In the genomic region with DNA sequence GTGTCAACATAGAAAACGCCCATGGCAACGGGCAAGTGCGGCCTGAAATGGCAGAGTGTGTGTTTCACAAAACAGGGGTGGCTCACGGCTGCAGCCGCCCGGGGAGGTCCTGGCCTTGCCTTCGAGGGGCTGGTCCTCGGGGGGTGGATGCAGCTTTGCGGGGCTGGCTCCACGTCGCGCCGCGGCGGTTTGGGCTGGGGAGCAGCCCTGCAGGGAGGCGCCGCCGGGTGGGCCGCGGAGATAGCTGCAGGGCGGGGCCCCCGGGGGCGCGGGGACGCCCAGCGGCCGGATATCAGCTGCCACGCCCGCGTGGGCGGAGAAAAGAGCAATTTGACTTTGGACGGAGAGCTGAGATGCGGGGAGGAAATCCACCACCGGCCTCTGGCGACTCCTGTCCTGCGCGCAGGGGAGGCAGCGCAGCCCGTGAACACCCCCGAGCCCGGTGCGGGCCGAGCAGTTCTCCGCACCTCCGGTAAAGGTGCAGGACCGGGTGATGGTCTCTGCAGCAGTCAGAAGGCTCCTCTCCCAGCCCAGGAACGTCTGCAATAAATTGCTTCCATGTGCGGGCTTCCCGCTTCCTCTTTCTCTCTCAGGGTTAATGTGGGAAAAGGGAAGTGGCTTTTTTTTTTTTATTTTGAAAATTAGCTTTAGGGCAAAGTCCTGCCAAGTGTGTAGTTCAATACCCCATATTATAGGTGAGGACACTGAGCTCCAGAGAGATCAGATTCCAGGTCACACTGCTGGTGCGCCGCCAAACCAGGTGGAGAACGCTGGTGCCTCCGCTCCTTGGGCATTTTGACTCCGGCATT, we compare ENCODE assay signal across 8 cellular contexts.
A peak's percentile ranks its signal among the peaks of the same experiment; 100 is the strongest.
DNase-seq lines count a peak whose midpoint lies in the region; ATAC-seq and TF ChIP-seq lines count a peak whose summit lies in the region.

No MANE protein-coding gene starts in this region.

- 1% methylated on average over 38 of the region's 54 CpGs for WGBS in suprapubic skin

- no peaks in the 10 kb centered on the region for H3K9me3 ChIP-seq in CD8-positive, alpha-beta T cell (ENCODE audit: low read length)
- H3K9me3 ChIP-seq in PC-3 (ENCODE audit: low read length), result no peaks in the 10 kb centered on the region
- H3K9me3 ChIP-seq in neural progenitor cell (ENCODE audit: low read depth), result no peaks in the 10 kb centered on the region
- H3K9me3 ChIP-seq in suprapubic skin, result no peaks in the 10 kb centered on the region

- H3K27me3 ChIP-seq in CD8-positive, alpha-beta T cell (ENCODE audit: insufficient read depth, low read length), result no peaks in the 10 kb centered on the region
- no peaks in the 10 kb centered on the region for H3K27me3 ChIP-seq in PC-3 (ENCODE audit: low read length)
- peaks cover 73% of the 10 kb centered on the region for H3K27me3 ChIP-seq in neural progenitor cell
- H3K27me3 ChIP-seq in suprapubic skin, result no peaks in the 10 kb centered on the region

- no peaks in the 10 kb centered on the region for H4K20me1 ChIP-seq in PC-3 (ENCODE audit: low read length)
- no peaks in the 10 kb centered on the region for H4K20me1 ChIP-seq in neural progenitor cell (ENCODE audit: low read depth)

- peaks cover 23% of the 10 kb centered on the region for H3F3A ChIP-seq in PC-3 (ENCODE audit: low read length, unreplicated experiment)
- H3F3A ChIP-seq in neural progenitor cell (ENCODE audit: low read depth), result no peaks in the 10 kb centered on the region

- TF ChIP-seq EP300 in suprapubic skin (IDR thresholded peaks at IDR 0.05), result no peak

- H2AFZ ChIP-seq in PC-3 (ENCODE audit: low read length) (peak overlapping the region; percentile 71), neural progenitor cell (replicated peaks) (peak overlapping the region; percentile 17)

- H3K79me2 ChIP-seq in PC-3 (ENCODE audit: low read length) (peaks cover 16% of the 10 kb centered on the region; the same call in 1 of the 2 replicates), neural progenitor cell (ENCODE audit: low read depth) (no peaks in the 10 kb centered on the region)

- intact Hi-C loops in CD8-positive, alpha-beta T cell (cut with DNase I, micrococcal nuclease), result loop anchor here (1.0 to 5.0 kb wide), 13 partner anchors 33 to 381 kb away; partner anchors contain the start of genes MGAT2 (in 1 of the 2) and RPL36AL (in 1 of the 2)
- intact Hi-C loops in PC-3 (cut with micrococcal nuclease), result loop anchor here (1.0 kb wide), 3 partner anchors 37 to 59 kb away; no protein-coding TSS in a partner anchor

- ATAC-seq in CD8-positive, alpha-beta T cell, result peak; percentile 14
- ATAC-seq in GM19372 (IDR thresholded peaks at IDR 0.05; ENCODE audit: low read depth, unreplicated experiment) (peak; percentile 44), HG03457 (IDR thresholded peaks at IDR 0.05; ENCODE audit: unreplicated experiment) (peak; percentile 36), PC-3 (peak; percentile 9)

- peak overlapping the region; percentile 93 for H3K27ac ChIP-seq in CD8-positive, alpha-beta T cell (ENCODE audit: low read depth, low read length)
- H3K27ac ChIP-seq in PC-3 (ENCODE audit: low read length) (peak overlapping the region; percentile 97), neural progenitor cell (no peak overlapping the region), suprapubic skin (peak overlapping the region; percentile 96)

- no peaks in the 10 kb centered on the region for H3K9me2 ChIP-seq in PC-3 (replicated peaks; ENCODE audit: low read length)

- peaks cover 56% of the 10 kb centered on the region for H3K4me1 Mint-ChIP-seq in CD8-positive, alpha-beta T cell (ENCODE audit: low read depth)
- peaks cover 31% of the 10 kb centered on the region for H3K4me1 Mint-ChIP-seq in neural progenitor cell

- TF ChIP-seq POLR2A in suprapubic skin (IDR thresholded peaks at IDR 0.05), result peak in 1 of 2 donors; percentile 59

- no peaks in the 10 kb centered on the region for H3K36me3 ChIP-seq in CD8-positive, alpha-beta T cell (ENCODE audit: insufficient read depth, low read length)
- H3K36me3 ChIP-seq in PC-3 (ENCODE audit: low read depth, low read length), result no peaks in the 10 kb centered on the region
- no peaks in the 10 kb centered on the region for H3K36me3 ChIP-seq in neural progenitor cell
- no peaks in the 10 kb centered on the region for H3K36me3 ChIP-seq in suprapubic skin

- BruUV-seq in PC-3 (replicated peaks; lab: Mats Ljungman, UMichigan), result TSS peak; percentile 62

- peak overlapping the region; percentile 44 for H3K4me3 ChIP-seq in CD8-positive, alpha-beta T cell (ENCODE audit: low read depth, low read length)
- H3K4me3 ChIP-seq in PC-3 (ENCODE audit: low read length) (peak overlapping the region; percentile 64), fibroblast of pulmonary artery (replicated peaks; ENCODE audit: low read depth, low read length) (peak overlapping the region; percentile 47), neural progenitor cell (peak overlapping the region; percentile 54), suprapubic skin (peak overlapping the region; percentile 56)

- POLR2A ChIA-PET in CD8-positive, alpha-beta T cell (lab: Charles Lee), result interaction anchor here (0.6 to 6.5 kb wide), 25 partner anchors 10 to 152 kb away, joined by 3 to 73 read pairs (median 4); partner anchors contain the start of genes ARF6, NEMF and VCPKMT
- POLR2A ChIA-PET in PC-3 (lab: Charles Lee; ENCODE audit: unreplicated experiment), result interaction anchor here (0.5 to 2.0 kb wide), 16 partner anchors 21 to 443 kb away, joined by 3 to 22 read pairs (median 6); partner anchors contain the start of gene ARF6

- CTCF ChIA-PET in CD8-positive, alpha-beta T cell (lab: Charles Lee), result interaction anchor here (0.6 to 9.2 kb wide), 27 partner anchors 11 to 416 kb away, joined by 3 to 134 read pairs (median 5); partner anchors contain the start of genes ARF6, NEMF and VCPKMT
- CTCF ChIA-PET in PC-3 (lab: Charles Lee), result interaction anchor here (0.5 to 1.3 kb wide), 12 partner anchors 28 to 141 kb away, joined by 3 to 7 read pairs (median 4); no protein-coding TSS in a partner anchor

- TF ChIP-seq CTCF in CD8-positive, alpha-beta T cell (IDR thresholded peaks at IDR 0.05), result peak; percentile 35
- TF ChIP-seq CTCF in PC-3 (conservative IDR thresholded peaks at IDR 0.05; ENCODE audit: low read depth, low read length) (peak; percentile 32; the same call in 1 of the 2 replicates), fibroblast of pulmonary artery (IDR thresholded peaks at IDR 0.05; ENCODE audit: low read length, missing control alignments) (no peak), neural progenitor cell (IDR thresholded peaks at IDR 0.05) (peak; percentile 8), suprapubic skin (IDR thresholded peaks at IDR 0.05) (no peak)

- H3K4me2 ChIP-seq in PC-3 (ENCODE audit: low read length) (peak overlapping the region; percentile 79), neural progenitor cell (peak overlapping the region; percentile 88)

- no peaks in the 10 kb centered on the region for H3K9me3 Mint-ChIP-seq in CD8-positive, alpha-beta T cell
- no peaks in the 10 kb centered on the region for H3K9me3 Mint-ChIP-seq in neural progenitor cell

- H3K36me3 Mint-ChIP-seq in CD8-positive, alpha-beta T cell, result no peaks in the 10 kb centered on the region
- H3K36me3 Mint-ChIP-seq in neural progenitor cell, result peaks cover 1% of the 10 kb centered on the region

- peaks cover 51% of the 10 kb centered on the region for H3K4me1 ChIP-seq in CD8-positive, alpha-beta T cell (ENCODE audit: insufficient read depth, low read length)
- peaks cover 72% of the 10 kb centered on the region for H3K4me1 ChIP-seq in PC-3 (ENCODE audit: insufficient read depth, low read length)
- H3K4me1 ChIP-seq in neural progenitor cell, result peaks cover 10% of the 10 kb centered on the region
- H3K4me1 ChIP-seq in suprapubic skin, result peaks cover 85% of the 10 kb centered on the region

- peak overlapping the region; percentile 97 for H3K27ac Mint-ChIP-seq in CD8-positive, alpha-beta T cell
- H3K27ac Mint-ChIP-seq in neural progenitor cell, result peak overlapping the region; percentile 57

- H3K4me3 Mint-ChIP-seq in CD8-positive, alpha-beta T cell, result peak overlapping the region; percentile 90
- peak overlapping the region; percentile 83 for H3K4me3 Mint-ChIP-seq in neural progenitor cell

- no peaks in the 10 kb centered on the region for H3K27me3 Mint-ChIP-seq in CD8-positive, alpha-beta T cell (ENCODE audit: low read depth)
- peaks cover 23% of the 10 kb centered on the region for H3K27me3 Mint-ChIP-seq in neural progenitor cell (ENCODE audit: insufficient read depth, low read depth)

- DNase-seq in CD8-positive, alpha-beta T cell, result peak; percentile 57 to 87 (median 75)
- DNase-seq in PC-3 (peak; percentile 89), fibroblast of pulmonary artery (ENCODE audit: low read depth) (peak; percentile 55), neural progenitor cell (ENCODE audit: low spot score) (peak; percentile 47), suprapubic skin (ENCODE audit: low spot score in 2 of 2) (peak; percentile 93 to 94)
- peak; percentile 91 to 92 for DNase-seq in activated T-cell treated with anti-CD3 and anti-CD28 coated beads, Interleukin-2, amount 50 U/mL, for 48 hours

- peak overlapping the region; percentile 87 for H3K9ac ChIP-seq in PC-3 (ENCODE audit: low read length)
- H3K9ac ChIP-seq in neural progenitor cell, result no peak overlapping the region

Comparison
In these comparisons a context has a peak if more than half of its experiments do, and no peak if none do; other contexts are left out.
1. CTCF ChIP-seq: peak in CD8-positive, alpha-beta T cell (single experiment), PC-3 (single experiment) and neural progenitor cell (single experiment); none in fibroblast of pulmonary artery (single experiment) and suprapubic skin (0 of 2).
2. Peak in every context shown above with its lines, with median percentiles within 50 percentile points of each other: ATAC-seq, DNase-seq and H3K4me3 ChIP-seq.